15 cellular contexts compared by ENCODE assay signal in the genomic region with DNA sequence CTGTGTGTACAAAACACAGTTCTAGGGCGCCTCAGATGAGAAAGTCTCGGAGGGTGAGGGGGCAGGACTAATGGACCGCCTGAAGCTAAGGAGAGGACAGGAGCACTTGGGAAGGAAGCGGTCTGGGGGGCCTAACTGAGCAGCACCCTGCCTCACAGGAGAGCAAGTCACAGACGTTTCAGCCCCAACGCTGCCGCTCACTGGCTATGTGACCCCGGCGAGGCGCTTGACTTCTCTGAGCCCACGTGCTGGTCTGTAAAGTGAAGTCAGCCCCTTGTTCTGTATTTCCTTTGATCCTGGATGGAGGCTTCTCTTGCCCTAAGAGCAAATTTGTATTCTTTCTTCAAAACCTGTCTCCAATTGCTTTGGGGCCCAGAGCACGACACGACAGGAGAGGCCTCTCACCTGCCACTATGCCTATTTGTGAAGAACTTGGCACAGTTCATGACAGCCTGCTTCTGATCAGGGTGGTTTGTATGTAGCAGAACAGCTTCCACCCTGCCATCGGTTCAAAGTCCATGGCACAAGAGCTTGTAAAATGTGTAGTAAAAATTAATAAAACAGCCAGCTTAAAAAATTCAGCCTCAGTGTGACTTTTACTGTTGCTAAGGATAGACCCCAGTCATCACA. TPM values are rescaled to one million over a fixed set of nuclear protein-coding genes. Genes with fewer than 3 reads are reported as not detected.
"Had no signal": no experiment of that assay in that cellular context is flagged by ENCODE, and none has a peak within 500 bp of the region (broad histone marks: within the 10 kb centered on the region; RNA-seq: fewer than 3 reads in every experiment).

No MANE protein-coding gene starts in this region.

- H3K9me3 ChIP-seq: lower lobe of right lung had no signal

- H3K27ac ChIP-seq: epithelial cell of prostate, lower lobe of right lung had no signal

- H3K36me3 Mint-ChIP-seq: activated naive CD4-positive, alpha-beta T cell treated with anti-CD3 and anti-CD28 coated beads, Interleukin-2, amount 10 ng/mL, durations not matched to agents 7 days and 5 days; WTC11 had no signal

- H3K27ac Mint-ChIP-seq: activated CD8-positive, alpha-beta T cell treated with anti-CD3 and anti-CD28 coated beads, Interleukin-2, amount 10 ng/mL, durations not matched to agents 7 days and 5 days; activated naive CD4-positive, alpha-beta T cell treated with anti-CD3 and anti-CD28 coated beads, Interleukin-2, amount 10 ng/mL, durations not matched to agents 7 days and 5 days; activated T-helper 2 cell treated with anti-CD3 and anti-CD28 coated beads, Interferon-gamma antibody, Interleukin-2, Interleukin-4, amounts not matched to agents 10 μg/mL and 5 μg/mL and 100 μg/mL, durations not matched to agents 14 hours and 24 hours and 36 hours; effector memory CD8-positive, alpha-beta T cell; T-helper 1 cell treated with Interleukin-12 subunit alpha and Interleukin-12 subunit beta and Interleukin-4 antibody, amounts not matched to agents 30 μg/mL and 1 μg/mL, for 36 hours; WTC11 had no signal

- H3K4me3 Mint-ChIP-seq: activated CD8-positive, alpha-beta T cell treated with anti-CD3 and anti-CD28 coated beads, Interleukin-2, amount 10 ng/mL, durations not matched to agents 7 days and 5 days; activated naive CD4-positive, alpha-beta T cell treated with anti-CD3 and anti-CD28 coated beads, Interleukin-2, amount 10 ng/mL, durations not matched to agents 7 days and 5 days; effector memory CD8-positive, alpha-beta T cell; naive thymus-derived CD8-positive, alpha-beta T cell; T-helper 1 cell treated with Interleukin-12 subunit alpha and Interleukin-12 subunit beta and Interleukin-4 antibody, amounts not matched to agents 30 μg/mL and 1 μg/mL, for 36 hours; WTC11 had no signal

- H3K27me3 Mint-ChIP-seq: effector memory CD8-positive, alpha-beta T cell had no signal

- H3K9me3 Mint-ChIP-seq: activated naive CD4-positive, alpha-beta T cell treated with anti-CD3 and anti-CD28 coated beads, Interleukin-2, amount 10 ng/mL, durations not matched to agents 7 days and 5 days; activated T-helper 2 cell treated with anti-CD3 and anti-CD28 coated beads, Interferon-gamma antibody, Interleukin-2, Interleukin-4, amounts not matched to agents 10 μg/mL and 5 μg/mL and 100 μg/mL, durations not matched to agents 14 hours and 24 hours and 36 hours; effector memory CD8-positive, alpha-beta T cell; naive thymus-derived CD8-positive, alpha-beta T cell; T-helper 1 cell treated with Interleukin-12 subunit alpha and Interleukin-12 subunit beta and Interleukin-4 antibody, amounts not matched to agents 30 μg/mL and 1 μg/mL, for 36 hours; WTC11 had no signal

- H3K4me3 ChIP-seq: lower lobe of right lung had no signal

- DNase-seq: activated CD4-positive, alpha-beta T cell treated with anti-CD3 and anti-CD28 coated beads for 48 hours; activated CD8-positive, alpha-beta T cell treated with anti-CD3 and anti-CD28 coated beads, Interleukin-2, amount 10 ng/mL, durations not matched to agents 7 days and 5 days; activated naive CD4-positive, alpha-beta T cell treated with anti-CD3 and anti-CD28 coated beads, Interleukin-2, amount 10 ng/mL, durations not matched to agents 7 days and 5 days; central memory CD4-positive, alpha-beta T cell; effector memory CD8-positive, alpha-beta T cell; hypothalamus; lower lobe of right lung; naive thymus-derived CD8-positive, alpha-beta T cell; stimulated activated CD4-positive, alpha-beta T cell treated with anti-CD3 and anti-CD28 coated beads, Interleukin-2, amount 100 ng/mL, for 48 hours; stimulated activated naive CD4-positive, alpha-beta T cell treated with Interleukin-2 at 50 U/mL for 16 hours had no signal

RNA-seq across cellular contexts. Expression of a gene that starts 59.1 kb away (rescaled TPM):
- total RNA-seq: pulmonary artery endothelial cell had no signal
